ENCODE assay signal across 1 cellular context in genomic region chr19:1672038-1672768, GRCh38.
TF ChIP-seq lines count a peak whose summit lies in the region.

No MANE protein-coding gene starts in this region.

TF ChIP-seq in GM12878, 131 proteins besides CTCF, POLR2A, EP300 and RAD21 (continued from another document and continues in another):
- TF ChIP-seq BCL3 (IDR thresholded peaks at IDR 0.05; ENCODE audit: borderline replicate concordance, insufficient read depth, low read depth, low read length, poor library complexity, severe bottlenecking) (no peak), GATAD2B (conservative IDR thresholded peaks at IDR 0.05; ENCODE audit: low read depth) (peak; percentile 79), SKIL (IDR thresholded peaks at IDR 0.05; ENCODE audit: low read depth, poor library complexity, severe bottlenecking) (no peak), POLR2AphosphoS5 (IDR thresholded peaks at IDR 0.05; ENCODE audit: low read length) (no peak), RAD51 (IDR thresholded peaks at IDR 0.05) (peak; percentile 69), ZNF217 (IDR thresholded peaks at IDR 0.05) (no peak), MYC (IDR thresholded peaks at IDR 0.05; ENCODE audit: insufficient read depth, insufficient read length, insufficient replicate concordance, low read length, severe bottlenecking) (no peak), PAX5 (IDR thresholded peaks at IDR 0.05; ENCODE audit: borderline replicate concordance, low read depth, low read length) (no peak), ZNF622 (IDR thresholded peaks at IDR 0.05) (no peak), E4F1 (IDR thresholded peaks at IDR 0.05; ENCODE audit: borderline replicate concordance, partially characterized antibody) (no peak), PRDM15 (CRISPR knock-in tag; IDR thresholded peaks at IDR 0.05) (no peak), SRF (IDR thresholded peaks at IDR 0.05; ENCODE audit: low read depth in 2 of 2, low read length in 2 of 2) (no peak), RCOR1 (conservative IDR thresholded peaks at IDR 0.05; ENCODE audit: low read depth, low read length) (no peak), ZBED1 (IDR thresholded peaks at IDR 0.05; ENCODE audit: borderline replicate concordance) (no peak), NR2C2 (IDR thresholded peaks at IDR 0.05; ENCODE audit: borderline replicate concordance, control insufficient read depth, insufficient read length, low read depth) (no peak), CBFB (IDR thresholded peaks at IDR 0.05; ENCODE audit: low read depth) (no peak), ATF2 (IDR thresholded peaks at IDR 0.05; ENCODE audit: low read length) (no peak), CBX5 (IDR thresholded peaks at IDR 0.05; ENCODE audit: low read depth) (no peak), EZH2 (IDR thresholded peaks at IDR 0.05; ENCODE audit: borderline replicate concordance, control insufficient read depth, low read depth, low read length) (no peak), SREBF1 (IDR thresholded peaks at IDR 0.05; ENCODE audit: low read length) (no peak), E2F8 (IDR thresholded peaks at IDR 0.05; ENCODE audit: low read depth, partially characterized antibody) (no peak), SPI1 (IDR thresholded peaks at IDR 0.05; ENCODE audit: borderline replicate concordance, insufficient read depth, low read depth, low read length) (no peak), E2F4 (IDR thresholded peaks at IDR 0.05; ENCODE audit: low read depth, low read length) (no peak), RFX5 (IDR thresholded peaks at IDR 0.05; ENCODE audit: low read depth, low read length) (no peak), PKNOX1 (IDR thresholded peaks at IDR 0.05) (peak; percentile 25; the same call in 1 of the 2 replicates), STAT3 (IDR thresholded peaks at IDR 0.05; ENCODE audit: low read depth, low read length) (no peak), NBN (IDR thresholded peaks at IDR 0.05) (0 out of 2 replicates have a peak, but pooled peaks have one; percentile 24), MLLT1 (IDR thresholded peaks at IDR 0.05) (no peak), YBX1 (IDR thresholded peaks at IDR 0.05) (no peak), NR2C1 (IDR thresholded peaks at IDR 0.05) (no peak), REST (IDR thresholded peaks at IDR 0.05; ENCODE audit: low read depth, low read length) (no peak), IRF4 (IDR thresholded peaks at IDR 0.05; ENCODE audit: low read depth, low read length) (no peak), NFYA (IDR thresholded peaks at IDR 0.05; ENCODE audit: borderline replicate concordance, low read depth, low read length) (no peak), IKZF1 (conservative IDR thresholded peaks at IDR 0.05) (0 out of 2 replicates have a peak, but pooled peaks have one; percentile 18), ZNF24 (IDR thresholded peaks at IDR 0.05) (no peak)
